ENCODE assay signal across 8 cellular contexts in genomic region chr10:35218339-35218955, GRCh38.
DNase-seq lines count a peak whose midpoint lies in the region; ATAC-seq and TF ChIP-seq lines count a peak whose summit lies in the region.

No MANE protein-coding gene starts in this region.

- intact Hi-C loops in adrenal gland (cut with DNase I): loop anchor here in 1 of 2 donors (5.0 kb wide), 1 partner anchor 101 kb away; no protein-coding TSS in a partner anchor
- intact Hi-C loops in left ventricle myocardium inferior (cut with micrococcal nuclease): loop anchor here (2.0 kb wide), 1 partner anchor 98 kb away; no protein-coding TSS in a partner anchor
- intact Hi-C loops in sciatic nerve (cut with DNase I): no loop called here

- H3K4me3 ChIP-seq in adrenal gland (no peak overlapping the region), left ventricle myocardium inferior (no peak overlapping the region)

- H3K9me3 ChIP-seq in adrenal gland (replicated peaks in 1 of 3) (no peaks in the 10 kb centered on the region), left ventricle myocardium inferior (replicated peaks) (no peaks in the 10 kb centered on the region)

- H3K9me3 Mint-ChIP-seq in T-helper 1 cell treated with Interleukin-12 subunit alpha and Interleukin-12 subunit beta and Interleukin-4 antibody, amounts not matched to agents 30 μg/mL and 1 μg/mL, for 36 hours: no peaks in the 10 kb centered on the region

- H3K27me3 ChIP-seq in adrenal gland (no peaks in the 10 kb centered on the region), left ventricle myocardium inferior (ENCODE audit: low read depth) (no peaks in the 10 kb centered on the region)

- peaks cover 4% of the 10 kb centered on the region for H3K36me3 Mint-ChIP-seq in T-helper 1 cell treated with Interleukin-12 subunit alpha and Interleukin-12 subunit beta and Interleukin-4 antibody, amounts not matched to agents 30 μg/mL and 1 μg/mL, for 36 hours (ENCODE audit: low read depth)

- H3K27ac Mint-ChIP-seq in T-helper 1 cell treated with Interleukin-12 subunit alpha and Interleukin-12 subunit beta and Interleukin-4 antibody, amounts not matched to agents 30 μg/mL and 1 μg/mL, for 36 hours: peak overlapping the region; percentile 91

- H3K4me1 ChIP-seq in adrenal gland (replicated peaks in 1 of 2): peaks cover 0 to 31% of the 10 kb centered on the region in 2 donors
- peaks cover 39% of the 10 kb centered on the region for H3K4me1 ChIP-seq in left ventricle myocardium inferior

- H3K36me3 ChIP-seq in adrenal gland (replicated peaks in 1 of 2) (no peaks in the 10 kb centered on the region), left ventricle myocardium inferior (no peaks in the 10 kb centered on the region)

- TF ChIP-seq POLR2A in adrenal gland (IDR thresholded peaks at IDR 0.05): no peak

- DNase-seq in GM10266 (ENCODE audit: extremely low spot score) (peak; percentile 75), NCI-H1436 (lab: John Stamatoyannopoulos, UW) (peak; percentile 92), adrenal gland (peak; percentile 84 to 97 (median 91)), left ventricle myocardium inferior (peak; percentile 69), sciatic nerve (ENCODE audit: low spot score) (peak; percentile 93), cortex of kidney (lab: John Stamatoyannopoulos, UW) (no peak)

- H3K4me3 Mint-ChIP-seq in T-helper 1 cell treated with Interleukin-12 subunit alpha and Interleukin-12 subunit beta and Interleukin-4 antibody, amounts not matched to agents 30 μg/mL and 1 μg/mL, for 36 hours: peak overlapping the region; percentile 65

- peaks cover 36% of the 10 kb centered on the region for H3K4me1 Mint-ChIP-seq in T-helper 1 cell treated with Interleukin-12 subunit alpha and Interleukin-12 subunit beta and Interleukin-4 antibody, amounts not matched to agents 30 μg/mL and 1 μg/mL, for 36 hours (ENCODE audit: low read depth)

- H3K27ac ChIP-seq in adrenal gland: peak overlapping the region in 3 of 5 donors; percentile 14 to 67 (median 62)
- H3K27ac ChIP-seq in left ventricle myocardium inferior (replicated peaks): peak overlapping the region; percentile 77

- no peaks in the 10 kb centered on the region for H3K27me3 Mint-ChIP-seq in T-helper 1 cell treated with Interleukin-12 subunit alpha and Interleukin-12 subunit beta and Interleukin-4 antibody, amounts not matched to agents 30 μg/mL and 1 μg/mL, for 36 hours (ENCODE audit: low read depth)

- WGBS in adrenal gland, 4 donors: 31 to 36% (median 34%) methylated on average over 7 of the region's 7 CpGs

- ATAC-seq in HG02588 (IDR thresholded peaks at IDR 0.05; ENCODE audit: unreplicated experiment): peak; percentile 66
- peak; percentile 86 for ATAC-seq in sciatic nerve

- TF ChIP-seq CTCF in GM10266 (IDR thresholded peaks at IDR 0.05; ENCODE audit: control insufficient read depth, insufficient read depth, low read depth, missing control alignments): peak; percentile 77
- TF ChIP-seq CTCF in adrenal gland (IDR thresholded peaks at IDR 0.05): peak; percentile 83 to 95 (median 91)
- peak; percentile 84 for TF ChIP-seq CTCF in left ventricle myocardium inferior (IDR thresholded peaks at IDR 0.05; ENCODE audit: borderline replicate concordance)
